Comparison of ENCODE assay signal across 13 cellular contexts in genomic region chr2:160377204-160377995, GRCh38.
DNase-seq lines count a peak whose midpoint lies in the region; ATAC-seq and TF ChIP-seq lines count a peak whose summit lies in the region.
"Had no signal": no experiment of that assay in that cellular context is flagged by ENCODE, and none has a peak within 500 bp of the region (broad histone marks: within the 10 kb centered on the region; RNA-seq: fewer than 3 reads in every experiment).

No MANE protein-coding gene starts in this region.

- peak; percentile 63 for ATAC-seq in GM23338

- no peak for TF ChIP-seq POLR2A in sigmoid colon (IDR thresholded peaks at IDR 0.05)

- H3K4me3 ChIP-seq in GM23338 = no peak overlapping the region
- no peak overlapping the region for H3K4me3 ChIP-seq in hepatocyte
- H3K4me3 ChIP-seq in sigmoid colon = no peak overlapping the region

- TF ChIP-seq CTCF in GM23338 (conservative IDR thresholded peaks at IDR 0.05; ENCODE audit: low read depth in 2 of 2) (peak; percentile 43 to 54), VCaP (conservative IDR thresholded peaks at IDR 0.05) (peak; percentile 42), hepatocyte (IDR thresholded peaks at IDR 0.05; ENCODE audit: poor library complexity) (no peak), sigmoid colon (IDR thresholded peaks at IDR 0.05) (no peak), GM13976 (IDR thresholded peaks at IDR 0.05; ENCODE audit: borderline replicate concordance, control extremely low read depth, extremely low read depth, insufficient read depth, missing control alignments) (no peak)

- peaks cover 83% of the 10 kb centered on the region for H3K4me1 Mint-ChIP-seq in GM23338

- DNase-seq in GM23338 (ENCODE audit: low spot score) (peak; percentile 60), hepatocyte (ENCODE audit: low spot score) (no peak), sigmoid colon (no peak), NCI-H2171 (lab: John Stamatoyannopoulos, UW) (no peak), NCI-H524 treated with DMSO at 0.1 percent for 48 hours (lab: John Stamatoyannopoulos, UW) (no peak), GM13976 (ENCODE audit: low spot score) (no peak), NCI-H1048 (lab: John Stamatoyannopoulos, UW) (no peak)
- DNase-seq: activated CD4-positive, alpha-beta T cell treated with anti-CD3 and anti-CD28 coated beads for 1 hour; activated naive CD4-positive, alpha-beta T cell treated with anti-CD3 and anti-CD28 coated beads, Interleukin-2, amount 50 U/mL, for 16 hours; DMS79; foreskin melanocyte; NCI-H1694 had no signal

- no peak for TF ChIP-seq EP300 in sigmoid colon (IDR thresholded peaks at IDR 0.05)

- no peaks in the 10 kb centered on the region for H3K9me3 Mint-ChIP-seq in GM23338

- intact Hi-C loops in sigmoid colon (cut with DNase I) = no loop called here

- H2AFZ ChIP-seq in GM23338 (no peak overlapping the region), hepatocyte (no peak overlapping the region)

- H3K9me3 ChIP-seq in hepatocyte (ENCODE audit: low read depth) (no peaks in the 10 kb centered on the region), sigmoid colon (no peaks in the 10 kb centered on the region)

- H3K9me2 ChIP-seq in GM23338 (ENCODE audit: insufficient read depth) = no peaks in the 10 kb centered on the region
- H3K9me2 ChIP-seq in hepatocyte (replicated peaks; ENCODE audit: insufficient read depth) = no peaks in the 10 kb centered on the region

- H3K4me1 ChIP-seq in GM23338 (ENCODE audit: insufficient read depth) (peaks cover 80% of the 10 kb centered on the region), hepatocyte (ENCODE audit: insufficient read depth) (peaks cover 41% of the 10 kb centered on the region), sigmoid colon (peaks cover 0 to 100% (median 98%) of the 10 kb centered on the region in 4 donors)

- H3K27ac ChIP-seq in GM23338 (ENCODE audit: low read depth) (peak overlapping the region; percentile 73), VCaP (no peak overlapping the region), hepatocyte (peak overlapping the region; percentile 75), sigmoid colon (peak overlapping the region; percentile 12 to 69 (median 54))

- no peaks in the 10 kb centered on the region for H3K27me3 Mint-ChIP-seq in GM23338 (ENCODE audit: insufficient read depth, low read depth, poor library complexity)

- H3K79me2 ChIP-seq in GM23338 (replicated peaks; ENCODE audit: insufficient read depth) (peaks cover 85% of the 10 kb centered on the region), hepatocyte (peaks cover 100% of the 10 kb centered on the region)

- H4K20me1 ChIP-seq in GM23338 (replicated peaks; ENCODE audit: insufficient read depth) (no peaks in the 10 kb centered on the region), hepatocyte (ENCODE audit: insufficient read depth, poor library complexity, severe bottlenecking) (peaks cover 58% of the 10 kb centered on the region)

- H3K36me3 ChIP-seq in GM23338 (ENCODE audit: insufficient read depth) = no peaks in the 10 kb centered on the region
- H3K36me3 ChIP-seq in hepatocyte (replicated peaks; ENCODE audit: insufficient read depth, low read depth) = no peaks in the 10 kb centered on the region
- no peaks in the 10 kb centered on the region for H3K36me3 ChIP-seq in sigmoid colon

- 65% methylated on average over 6 of the region's 6 CpGs for WGBS in hepatocyte (ENCODE audit: low lambda C conversion rate, missing lambda C conversion rate)
- WGBS in sigmoid colon, 2 donors = 49 to 70% methylated on average over 6 of the region's 6 CpGs

- no peaks in the 10 kb centered on the region for H3K27me3 ChIP-seq in GM23338 (ENCODE audit: insufficient read depth)
- H3K27me3 ChIP-seq in hepatocyte = no peaks in the 10 kb centered on the region
- H3K27me3 ChIP-seq in sigmoid colon = no peaks in the 10 kb centered on the region

- H3K27ac Mint-ChIP-seq in GM23338 = peak overlapping the region; percentile 92

- no peaks in the 10 kb centered on the region for H3F3A ChIP-seq in GM23338 (replicated peaks; ENCODE audit: low read depth)

- in situ Hi-C loops in GM13976 (cut with MboI; ENCODE audit: low sequenced_read_pairs, unreplicated experiment) = no loop called here

- H3K4me2 ChIP-seq in GM23338 = peak overlapping the region; percentile 61
- peak overlapping the region; percentile 35 for H3K4me2 ChIP-seq in hepatocyte

- H3K36me3 Mint-ChIP-seq in GM23338 (ENCODE audit: low read depth) = peaks cover 3% of the 10 kb centered on the region; the same call in 1 of the 3 replicates

- peak overlapping the region; percentile 26; the same call in 1 of the 3 replicates for H3K4me3 Mint-ChIP-seq in GM23338

TF ChIP-seq in GM23338, 12 proteins besides CTCF, POLR2A, EP300 and RAD21:
- TF ChIP-seq ZNF331 (CRISPR knock-in tag; IDR thresholded peaks at IDR 0.05; ENCODE audit: low read depth) (no peak), STAT1 (IDR thresholded peaks at IDR 0.05; ENCODE audit: unreplicated experiment) (no peak)
- TF ChIP-seq, protein P1, sequence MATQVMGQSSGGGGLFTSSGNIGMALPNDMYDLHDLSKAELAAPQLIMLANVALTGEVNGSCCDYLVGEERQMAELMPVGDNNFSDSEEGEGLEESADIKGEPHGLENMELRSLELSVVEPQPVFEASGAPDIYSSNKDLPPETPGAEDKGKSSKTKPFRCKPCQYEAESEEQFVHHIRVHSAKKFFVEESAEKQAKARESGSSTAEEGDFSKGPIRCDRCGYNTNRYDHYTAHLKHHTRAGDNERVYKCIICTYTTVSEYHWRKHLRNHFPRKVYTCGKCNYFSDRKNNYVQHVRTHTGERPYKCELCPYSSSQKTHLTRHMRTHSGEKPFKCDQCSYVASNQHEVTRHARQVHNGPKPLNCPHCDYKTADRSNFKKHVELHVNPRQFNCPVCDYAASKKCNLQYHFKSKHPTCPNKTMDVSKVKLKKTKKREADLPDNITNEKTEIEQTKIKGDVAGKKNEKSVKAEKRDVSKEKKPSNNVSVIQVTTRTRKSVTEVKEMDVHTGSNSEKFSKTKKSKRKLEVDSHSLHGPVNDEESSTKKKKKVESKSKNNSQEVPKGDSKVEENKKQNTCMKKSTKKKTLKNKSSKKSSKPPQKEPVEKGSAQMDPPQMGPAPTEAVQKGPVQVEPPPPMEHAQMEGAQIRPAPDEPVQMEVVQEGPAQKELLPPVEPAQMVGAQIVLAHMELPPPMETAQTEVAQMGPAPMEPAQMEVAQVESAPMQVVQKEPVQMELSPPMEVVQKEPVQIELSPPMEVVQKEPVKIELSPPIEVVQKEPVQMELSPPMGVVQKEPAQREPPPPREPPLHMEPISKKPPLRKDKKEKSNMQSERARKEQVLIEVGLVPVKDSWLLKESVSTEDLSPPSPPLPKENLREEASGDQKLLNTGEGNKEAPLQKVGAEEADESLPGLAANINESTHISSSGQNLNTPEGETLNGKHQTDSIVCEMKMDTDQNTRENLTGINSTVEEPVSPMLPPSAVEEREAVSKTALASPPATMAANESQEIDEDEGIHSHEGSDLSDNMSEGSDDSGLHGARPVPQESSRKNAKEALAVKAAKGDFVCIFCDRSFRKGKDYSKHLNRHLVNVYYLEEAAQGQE (IDR thresholded peaks at IDR 0.05; ENCODE audit: unreplicated experiment) = no peak
TF ChIP-seq in GM23338: peak in this region for 0.

Comparison
In these comparisons a context has a peak if more than half of its experiments do, and no peak if none do; other contexts are left out.
1. CTCF ChIP-seq: peak in GM23338 (2 of 2) and VCaP (single experiment); none in hepatocyte (single experiment), sigmoid colon (0 of 4) and GM13976 (single experiment).